In the genomic region with DNA sequence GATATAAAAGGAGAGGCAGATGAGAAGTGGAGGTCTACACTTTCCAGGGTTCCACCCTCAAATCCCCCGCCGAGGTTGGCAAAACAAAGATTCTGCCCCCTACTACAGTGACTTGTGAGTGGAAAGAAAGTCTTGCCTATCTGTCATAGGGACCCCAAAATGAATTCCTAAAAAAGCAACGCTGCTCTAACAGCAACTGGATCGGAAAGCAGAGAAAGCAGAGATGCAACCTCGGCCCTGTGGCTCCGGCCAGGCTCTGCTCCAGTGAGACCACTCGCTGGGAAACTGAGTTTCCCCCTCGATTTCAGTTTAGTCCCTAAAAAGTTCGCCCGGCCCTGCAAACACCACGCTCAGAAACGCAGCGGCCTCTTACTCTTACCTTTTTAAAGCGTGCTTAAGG, we compare ENCODE assay signal across 10 cellular contexts.
A peak's percentile ranks its signal among the peaks of the same experiment; 100 is the strongest.
DNase-seq lines count a peak whose midpoint lies in the region; ATAC-seq and TF ChIP-seq lines count a peak whose summit lies in the region.
"Had no signal": no experiment of that assay in that cellular context is flagged by ENCODE, and none has a peak within 500 bp of the region (broad histone marks: within the 10 kb centered on the region; RNA-seq: fewer than 3 reads in every experiment).

No MANE protein-coding gene starts in this region.

- H3K9me3 ChIP-seq in tibial artery: no peaks in the 10 kb centered on the region

- H3K4me1 ChIP-seq in tibial artery: peaks cover 4 to 66% (median 32%) of the 10 kb centered on the region in 4 donors

- no peaks in the 10 kb centered on the region for H3K27me3 ChIP-seq in tibial artery

- DNase-seq in activated naive CD8-positive, alpha-beta T cell treated with anti-CD3 and anti-CD28 coated beads, Interleukin-2, amount 10 ng/mL, durations not matched to agents 7 days and 5 days: no peak
- DNase-seq in activated naive CD8-positive, alpha-beta T cell treated with anti-CD3 and anti-CD28 coated beads, Interleukin-2, amount 50 U/mL, for 24 hours: no peak
- DNase-seq in choroid plexus epithelial cell (ENCODE audit: low read depth): peak; percentile 14
- no peak for DNase-seq in mesothelial cell of epicardium (ENCODE audit: low spot score in 2 of 2, unreplicated experiment in 2 of 2)
- peak in 1 of 2 donors; percentile 67 for DNase-seq in tibial artery
- no peak for DNase-seq in activated CD8-positive, alpha-beta memory T cell treated with anti-CD3 and anti-CD28 coated beads for 24 hours
- DNase-seq: NCI-H187 had no signal

- peaks cover 50% of the 10 kb centered on the region for H3K27me3 Mint-ChIP-seq in activated naive CD8-positive, alpha-beta T cell treated with anti-CD3 and anti-CD28 coated beads, Interleukin-2, amount 10 ng/mL, durations not matched to agents 7 days and 5 days
- H3K27me3 Mint-ChIP-seq in activated naive CD8-positive, alpha-beta T cell treated with anti-CD3 and anti-CD28 coated beads, Interleukin-2, amount 50 U/mL, for 24 hours: peaks cover 51% of the 10 kb centered on the region
- peaks cover 6% of the 10 kb centered on the region for H3K27me3 Mint-ChIP-seq in mesothelial cell of epicardium (ENCODE audit: low read depth)

- H3K27ac Mint-ChIP-seq in activated naive CD8-positive, alpha-beta T cell treated with anti-CD3 and anti-CD28 coated beads, Interleukin-2, amount 10 ng/mL, durations not matched to agents 7 days and 5 days: peak overlapping the region; percentile 35
- H3K27ac Mint-ChIP-seq in activated naive CD8-positive, alpha-beta T cell treated with anti-CD3 and anti-CD28 coated beads, Interleukin-2, amount 50 U/mL, for 24 hours: no peak overlapping the region
- H3K27ac Mint-ChIP-seq in mesothelial cell of epicardium: peak overlapping the region; percentile 82

- TF ChIP-seq CTCF in choroid plexus epithelial cell (conservative IDR thresholded peaks at IDR 0.05; ENCODE audit: low read depth, low read length): no peak
- TF ChIP-seq CTCF in mesothelial cell of epicardium (IDR thresholded peaks at IDR 0.05; ENCODE audit: unreplicated experiment): no peak
- TF ChIP-seq CTCF in tibial artery (IDR thresholded peaks at IDR 0.05): no peak

- H3K4me1 Mint-ChIP-seq in activated naive CD8-positive, alpha-beta T cell treated with anti-CD3 and anti-CD28 coated beads, Interleukin-2, amount 10 ng/mL, durations not matched to agents 7 days and 5 days: peaks cover 18% of the 10 kb centered on the region
- peaks cover 19% of the 10 kb centered on the region for H3K4me1 Mint-ChIP-seq in activated naive CD8-positive, alpha-beta T cell treated with anti-CD3 and anti-CD28 coated beads, Interleukin-2, amount 50 U/mL, for 24 hours
- peaks cover 55% of the 10 kb centered on the region for H3K4me1 Mint-ChIP-seq in mesothelial cell of epicardium

- intact Hi-C loops in tibial artery (cut with DNase I; ENCODE audit: low total_unique reads): loop anchor here (5.0 kb wide), 1 partner anchor 597 kb away; no protein-coding TSS in a partner anchor

- peak overlapping the region; percentile 83 to 93 for H3K27ac ChIP-seq in tibial artery

- H3K4me3 Mint-ChIP-seq in activated naive CD8-positive, alpha-beta T cell treated with anti-CD3 and anti-CD28 coated beads, Interleukin-2, amount 10 ng/mL, durations not matched to agents 7 days and 5 days: peak overlapping the region; percentile 26
- H3K4me3 Mint-ChIP-seq in activated naive CD8-positive, alpha-beta T cell treated with anti-CD3 and anti-CD28 coated beads, Interleukin-2, amount 50 U/mL, for 24 hours: no peak overlapping the region
- H3K4me3 Mint-ChIP-seq in mesothelial cell of epicardium: no peak overlapping the region

- no peak overlapping the region for H3K4me3 ChIP-seq in choroid plexus epithelial cell (ENCODE audit: low read depth, low read length)
- H3K4me3 ChIP-seq in tibial artery: peak overlapping the region in 1 of 2 donors; percentile 4

- H3K36me3 Mint-ChIP-seq in activated naive CD8-positive, alpha-beta T cell treated with anti-CD3 and anti-CD28 coated beads, Interleukin-2, amount 10 ng/mL, durations not matched to agents 7 days and 5 days: peaks cover under 1% of the 10 kb centered on the region
- peaks cover 4% of the 10 kb centered on the region for H3K36me3 Mint-ChIP-seq in activated naive CD8-positive, alpha-beta T cell treated with anti-CD3 and anti-CD28 coated beads, Interleukin-2, amount 50 U/mL, for 24 hours (ENCODE audit: low read depth)
- H3K36me3 Mint-ChIP-seq in mesothelial cell of epicardium: no peaks in the 10 kb centered on the region

- no peak for ATAC-seq in activated naive CD8-positive, alpha-beta T cell treated with anti-CD3 and anti-CD28 coated beads, Interleukin-2, amount 10 ng/mL, durations not matched to agents 7 days and 5 days (ENCODE audit: low read depth)
- no peak for ATAC-seq in activated naive CD8-positive, alpha-beta T cell treated with anti-CD3 and anti-CD28 coated beads, Interleukin-2, amount 50 U/mL, for 24 hours
- ATAC-seq in HG02759 (IDR thresholded peaks at IDR 0.05; ENCODE audit: unreplicated experiment) (no peak), esophagus mucosa (no peak)
- ATAC-seq: T-cell had no signal

- no peaks in the 10 kb centered on the region for H3K9me3 Mint-ChIP-seq in activated naive CD8-positive, alpha-beta T cell treated with anti-CD3 and anti-CD28 coated beads, Interleukin-2, amount 10 ng/mL, durations not matched to agents 7 days and 5 days
- H3K9me3 Mint-ChIP-seq in activated naive CD8-positive, alpha-beta T cell treated with anti-CD3 and anti-CD28 coated beads, Interleukin-2, amount 50 U/mL, for 24 hours: no peaks in the 10 kb centered on the region
- H3K9me3 Mint-ChIP-seq in mesothelial cell of epicardium: no peaks in the 10 kb centered on the region
- H3K9me3 Mint-ChIP-seq: T-cell had no signal

- POLR2A ChIA-PET in activated naive CD8-positive, alpha-beta T cell treated with anti-CD3 and anti-CD28 coated beads, Interleukin-2, amount 10 ng/mL, durations not matched to agents 7 days and 5 days (lab: Charles Lee): no interaction called here

- H3K36me3 ChIP-seq in tibial artery: no peaks in the 10 kb centered on the region
